23 cellular contexts compared by ENCODE assay signal in the genomic region with DNA sequence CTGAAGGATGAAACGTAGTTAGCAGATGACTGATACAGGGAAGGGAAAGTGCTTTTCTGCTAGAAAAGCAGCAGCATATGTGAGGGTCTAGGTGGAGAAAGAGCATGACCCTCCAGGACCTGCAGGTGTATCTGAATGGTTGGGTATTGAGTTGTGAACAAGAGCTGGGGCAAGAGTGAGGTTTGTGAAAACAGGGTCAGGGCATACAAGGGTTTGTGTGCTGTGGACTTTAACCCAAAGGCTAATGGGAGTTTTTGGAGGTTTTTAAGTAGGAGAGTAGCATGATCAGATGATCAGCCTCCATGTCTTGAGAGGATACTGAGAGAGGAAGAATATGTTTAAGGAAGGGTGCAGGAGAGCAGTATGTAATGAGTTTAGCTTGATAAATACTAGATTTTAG. TPM values are rescaled to one million over a fixed set of nuclear protein-coding genes. Genes with fewer than 3 reads are reported as not detected.
DNase-seq lines count a peak whose midpoint lies in the region; ATAC-seq and TF ChIP-seq lines count a peak whose summit lies in the region.
"Had no signal": no experiment of that assay in that cellular context is flagged by ENCODE, and none has a peak within 500 bp of the region (broad histone marks: within the 10 kb centered on the region; RNA-seq: fewer than 3 reads in every experiment).

No MANE protein-coding gene starts in this region.

- H3K9me3 Mint-ChIP-seq in activated T-cell treated with anti-CD3 and anti-CD28 coated beads, Interleukin-2, amount 50 U/mL, for 72 hours: no peaks in the 10 kb centered on the region
- no peaks in the 10 kb centered on the region for H3K9me3 Mint-ChIP-seq in activated T-cell treated with anti-CD3 and anti-CD28 coated beads, Interleukin-2, amount 50 U/mL, for 4 hours
- H3K9me3 Mint-ChIP-seq in Calu3 (ENCODE audit: low read depth, unreplicated experiment) (no peaks in the 10 kb centered on the region), nephron progenitor cell (no peaks in the 10 kb centered on the region)
- H3K9me3 Mint-ChIP-seq in activated naive CD8-positive, alpha-beta T cell treated with anti-CD3 and anti-CD28 coated beads, Interleukin-2, amount 50 U/mL, for 24 hours: no peaks in the 10 kb centered on the region
- H3K9me3 Mint-ChIP-seq: IgD-negative memory B cell, neural progenitor cell had no signal

- no peaks in the 10 kb centered on the region for H3K9me3 ChIP-seq in hepatocyte (ENCODE audit: low read depth)
- H3K9me3 ChIP-seq: MG63, psoas muscle, SJSA1, vagina had no signal

- no peaks in the 10 kb centered on the region for H3K27me3 Mint-ChIP-seq in activated T-cell treated with anti-CD3 and anti-CD28 coated beads, Interleukin-2, amount 50 U/mL, for 72 hours (ENCODE audit: low read depth)
- H3K27me3 Mint-ChIP-seq in activated T-cell treated with anti-CD3 and anti-CD28 coated beads, Interleukin-2, amount 50 U/mL, for 4 hours (ENCODE audit: low read depth): no peaks in the 10 kb centered on the region
- H3K27me3 Mint-ChIP-seq in Calu3 (ENCODE audit: unreplicated experiment) (no peaks in the 10 kb centered on the region), nephron progenitor cell (ENCODE audit: low read depth, poor library complexity) (peaks cover 3% of the 10 kb centered on the region)
- H3K27me3 Mint-ChIP-seq in activated naive CD8-positive, alpha-beta T cell treated with anti-CD3 and anti-CD28 coated beads, Interleukin-2, amount 50 U/mL, for 24 hours: no peaks in the 10 kb centered on the region
- H3K27me3 Mint-ChIP-seq: IgD-negative memory B cell had no signal

- TF ChIP-seq CTCF in Calu3 (IDR thresholded peaks at IDR 0.05; ENCODE audit: unreplicated experiment) (no peak), nephron progenitor cell (IDR thresholded peaks at IDR 0.05) (no peak), hepatocyte (IDR thresholded peaks at IDR 0.05; ENCODE audit: poor library complexity) (no peak)

- H3K27me3 ChIP-seq in hepatocyte: no peaks in the 10 kb centered on the region
- H3K27me3 ChIP-seq: dorsolateral prefrontal cortex, MG63, neural progenitor cell, SJSA1, vagina had no signal

- ATAC-seq in activated T-cell treated with anti-CD3 and anti-CD28 coated beads, Interleukin-2, amount 50 U/mL, for 72 hours (replicated peaks in 1 of 2): no peak
- no peak for ATAC-seq in activated T-cell treated with anti-CD3 and anti-CD28 coated beads, Interleukin-2, amount 50 U/mL, for 4 hours
- ATAC-seq in activated naive CD8-positive, alpha-beta T cell treated with anti-CD3 and anti-CD28 coated beads, Interleukin-2, amount 50 U/mL, for 24 hours: no peak
- ATAC-seq: HCT116, psoas muscle had no signal

- H3K27ac Mint-ChIP-seq in activated T-cell treated with anti-CD3 and anti-CD28 coated beads, Interleukin-2, amount 50 U/mL, for 72 hours: peak overlapping the region; percentile 7
- H3K27ac Mint-ChIP-seq in Calu3 (ENCODE audit: unreplicated experiment) (peak overlapping the region; percentile 55), nephron progenitor cell (peak overlapping the region; percentile 1)
- H3K27ac Mint-ChIP-seq in activated naive CD8-positive, alpha-beta T cell treated with anti-CD3 and anti-CD28 coated beads, Interleukin-2, amount 50 U/mL, for 24 hours: peak overlapping the region; percentile 8
- H3K27ac Mint-ChIP-seq: IgD-negative memory B cell, neural progenitor cell had no signal

- H3K36me3 Mint-ChIP-seq in activated T-cell treated with anti-CD3 and anti-CD28 coated beads, Interleukin-2, amount 50 U/mL, for 72 hours (ENCODE audit: insufficient read depth in 2 of 2): peaks cover 19 to 29% of the 10 kb centered on the region in 2 donors
- H3K36me3 Mint-ChIP-seq in activated T-cell treated with anti-CD3 and anti-CD28 coated beads, Interleukin-2, amount 50 U/mL, for 4 hours (ENCODE audit: insufficient read depth): peaks cover 31% of the 10 kb centered on the region
- peaks cover 78% of the 10 kb centered on the region for H3K36me3 Mint-ChIP-seq in Calu3 (ENCODE audit: insufficient read depth, unreplicated experiment)
- peaks cover 47% of the 10 kb centered on the region for H3K36me3 Mint-ChIP-seq in activated naive CD8-positive, alpha-beta T cell treated with anti-CD3 and anti-CD28 coated beads, Interleukin-2, amount 50 U/mL, for 24 hours (ENCODE audit: low read depth)
- peaks cover 31% of the 10 kb centered on the region for H3K36me3 Mint-ChIP-seq in nephron progenitor cell (ENCODE audit: low read depth)

- CTCF ChIA-PET in Calu3 (lab: Charles Lee): interaction anchor here (0.5 kb wide), 1 partner anchor 47 kb away, joined by 3 read pairs; no protein-coding TSS in a partner anchor

- H3K4me1 Mint-ChIP-seq in activated T-cell treated with anti-CD3 and anti-CD28 coated beads, Interleukin-2, amount 50 U/mL, for 72 hours (ENCODE audit: low read depth): peaks cover 79% of the 10 kb centered on the region
- peaks cover 79% of the 10 kb centered on the region for H3K4me1 Mint-ChIP-seq in activated T-cell treated with anti-CD3 and anti-CD28 coated beads, Interleukin-2, amount 50 U/mL, for 4 hours (ENCODE audit: low read depth)
- H3K4me1 Mint-ChIP-seq in Calu3 (ENCODE audit: low read depth, unreplicated experiment): peaks cover 57% of the 10 kb centered on the region
- H3K4me1 Mint-ChIP-seq in activated naive CD8-positive, alpha-beta T cell treated with anti-CD3 and anti-CD28 coated beads, Interleukin-2, amount 50 U/mL, for 24 hours: peaks cover 67% of the 10 kb centered on the region
- peaks cover 10% of the 10 kb centered on the region for H3K4me1 Mint-ChIP-seq in nephron progenitor cell
- H3K4me1 Mint-ChIP-seq: neural progenitor cell had no signal

- H3K9me2 ChIP-seq in hepatocyte (replicated peaks; ENCODE audit: insufficient read depth): no peaks in the 10 kb centered on the region

- no peaks in the 10 kb centered on the region for H4K20me1 ChIP-seq in hepatocyte (ENCODE audit: insufficient read depth, poor library complexity, severe bottlenecking)

- no peaks in the 10 kb centered on the region for H3K36me3 ChIP-seq in hepatocyte (replicated peaks; ENCODE audit: insufficient read depth, low read depth)
- H3K36me3 ChIP-seq: neural progenitor cell had no signal

- H3K4me2 ChIP-seq in hepatocyte: no peak overlapping the region
- H3K4me2 ChIP-seq: neural progenitor cell had no signal

- 100% methylated on average over 1 of the region's 1 CpG for WGBS in hepatocyte (ENCODE audit: low lambda C conversion rate, missing lambda C conversion rate)

- intact Hi-C loops in Calu3 (cut with micrococcal nuclease; ENCODE audit: unreplicated experiment): no loop called here

- H3K4me1 ChIP-seq in hepatocyte (ENCODE audit: insufficient read depth): no peaks in the 10 kb centered on the region
- H3K4me1 ChIP-seq: neural progenitor cell, psoas muscle, SJSA1 had no signal

- H3K4me3 Mint-ChIP-seq in activated T-cell treated with anti-CD3 and anti-CD28 coated beads, Interleukin-2, amount 50 U/mL, for 72 hours: no peak overlapping the region
- H3K4me3 Mint-ChIP-seq in activated T-cell treated with anti-CD3 and anti-CD28 coated beads, Interleukin-2, amount 50 U/mL, for 4 hours: no peak overlapping the region
- peak overlapping the region; percentile 4 for H3K4me3 Mint-ChIP-seq in Calu3 (ENCODE audit: low read depth, unreplicated experiment)
- no peak overlapping the region for H3K4me3 Mint-ChIP-seq in activated naive CD8-positive, alpha-beta T cell treated with anti-CD3 and anti-CD28 coated beads, Interleukin-2, amount 50 U/mL, for 24 hours
- H3K4me3 Mint-ChIP-seq in nephron progenitor cell: no peak overlapping the region
- H3K4me3 Mint-ChIP-seq: IgD-negative memory B cell, neural progenitor cell had no signal

- H3K27ac ChIP-seq in hepatocyte: no peak overlapping the region
- H3K27ac ChIP-seq: dorsolateral prefrontal cortex, neural progenitor cell, psoas muscle, SJSA1, vagina had no signal

- peaks cover 6% of the 10 kb centered on the region for H3K79me2 ChIP-seq in hepatocyte

- H3K4me3 ChIP-seq in hepatocyte: no peak overlapping the region
- H3K4me3 ChIP-seq: dorsolateral prefrontal cortex, MG63, neural progenitor cell, psoas muscle, SJSA1, vagina had no signal

- no peak for DNase-seq in activated T-cell treated with anti-CD3 and anti-CD28 coated beads, Interleukin-2, amount 50 U/mL, for 72 hours
- DNase-seq in activated T-cell treated with anti-CD3 and anti-CD28 coated beads, Interleukin-2, amount 50 U/mL, for 4 hours: no peak
- DNase-seq in Calu3 (no peak), nephron progenitor cell (no peak), hepatocyte (ENCODE audit: low spot score) (no peak), erythroblast (lab: John Stamatoyannopoulos, UW) (no peak), NCI-H146 treated with DMSO at 0.1 percent for 48 hours (lab: John Stamatoyannopoulos, UW; ENCODE audit: unreplicated experiment) (no peak)
- DNase-seq in activated naive CD8-positive, alpha-beta T cell treated with anti-CD3 and anti-CD28 coated beads, Interleukin-2, amount 50 U/mL, for 24 hours: no peak
- DNase-seq: activated effector memory CD4-positive, alpha-beta T cell treated with anti-CD3 and anti-CD28 coated beads, Interleukin-2, amount 50 U/mL, for 16 hours; anterior cingulate cortex; C1 segment of cervical spinal cord; dorsolateral prefrontal cortex; head of caudate nucleus; MG63; midbrain; NCI-H146; NCI-H510A treated with DMSO at 0.1 percent for 48 hours; psoas muscle had no signal

- no peak overlapping the region for H2AFZ ChIP-seq in hepatocyte
- H2AFZ ChIP-seq: neural progenitor cell had no signal

- no peak for TF ChIP-seq POLR2A in erythroblast (IDR thresholded peaks at IDR 0.05; ENCODE audit: low read length)

- no TSS peak for BruUV-seq in Calu3 (replicated peaks; lab: Mats Ljungman, UMichigan)

RNA-seq across cellular contexts. Expression of gene CMTM1, which starts 6.1 kb away (rescaled TPM):
- total RNA-seq in activated T-cell treated with anti-CD3 and anti-CD28 coated beads, Interleukin-2, amount 50 U/mL, for 72 hours: 10 to 100 TPM; 10.1 to 14.4 TPM
- total RNA-seq in activated T-cell treated with anti-CD3 and anti-CD28 coated beads, Interleukin-2, amount 50 U/mL, for 4 hours: 1 to 10 TPM; 1.4 to 3.1 (median 2.3) TPM
- total RNA-seq in Calu3 (2022) (48.4 and 72.1 TPM in 2 replicates), hepatocyte (1.4 TPM in 1 of 2 replicates, not detected in the other)
- 1.8 and 2.9 TPM in 2 replicates for polyA plus RNA-seq in hepatocyte
- total RNA-seq: vagina had no signal
- polyA plus RNA-seq: IgD-negative memory B cell had no signal

RNA-seq across cellular contexts. Expression of gene CKLF, which starts 7.7 kb away (rescaled TPM):
- 100 to 1,000 TPM; 163 to 172 TPM for total RNA-seq in activated T-cell treated with anti-CD3 and anti-CD28 coated beads, Interleukin-2, amount 50 U/mL, for 72 hours
- total RNA-seq in activated T-cell treated with anti-CD3 and anti-CD28 coated beads, Interleukin-2, amount 50 U/mL, for 4 hours: 10 to 100 TPM; 52.4 to 63.6 (median 53.2) TPM
- total RNA-seq in Calu3 (2022): 217 and 293 TPM in 2 replicates
- 39.9 and 69.1 TPM in 2 replicates for total RNA-seq in hepatocyte
- 50.7 and 53.5 TPM in 2 replicates for polyA plus RNA-seq in hepatocyte

RNA-seq across cellular contexts. Expression of gene TK2, which starts 10.2 kb away (rescaled TPM):
- 10 to 100 TPM; 16.4 to 16.6 TPM for total RNA-seq in activated T-cell treated with anti-CD3 and anti-CD28 coated beads, Interleukin-2, amount 50 U/mL, for 72 hours
- total RNA-seq in activated T-cell treated with anti-CD3 and anti-CD28 coated beads, Interleukin-2, amount 50 U/mL, for 4 hours: 1 to 10 TPM; 3.6 to 4.6 (median 3.8) TPM
- total RNA-seq in Calu3 (2022) (53.2 and 56.6 TPM in 2 replicates), hepatocyte (14.3 and 15.9 TPM in 2 replicates)
- polyA plus RNA-seq in hepatocyte: 10.1 and 12.5 TPM in 2 replicates

RNA-seq across cellular contexts. Expression of gene CMTM2, which starts 19.2 kb away (rescaled TPM):
- total RNA-seq in activated T-cell treated with anti-CD3 and anti-CD28 coated beads, Interleukin-2, amount 50 U/mL, for 72 hours: 1 to 10 TPM in 1 of 2 donors, under 1 TPM in 1; 0.31 to 1.2 TPM
- total RNA-seq in activated T-cell treated with anti-CD3 and anti-CD28 coated beads, Interleukin-2, amount 50 U/mL, for 4 hours: not detected
- total RNA-seq in Calu3 (2022) (0.92 and 0.95 TPM in 2 replicates), hepatocyte (not detected in 2 replicates)
- polyA plus RNA-seq in hepatocyte: 0.32 and 0.60 TPM in 2 replicates
- total RNA-seq: psoas muscle, SJSA1, vagina had no signal
- polyA plus RNA-seq: IgD-negative memory B cell had no signal

RNA-seq across cellular contexts. Expression of gene CMTM3, which starts 44.4 kb away (rescaled TPM):
- 10 to 100 TPM; 82.4 to 90.6 TPM for total RNA-seq in activated T-cell treated with anti-CD3 and anti-CD28 coated beads, Interleukin-2, amount 50 U/mL, for 72 hours
- 10 to 100 TPM; 49.3 to 53.0 (median 51.4) TPM for total RNA-seq in activated T-cell treated with anti-CD3 and anti-CD28 coated beads, Interleukin-2, amount 50 U/mL, for 4 hours
- total RNA-seq in Calu3 (2022) (18.4 and 33.6 TPM in 2 replicates), hepatocyte (28.3 and 32.5 TPM in 2 replicates)
- 55.1 and 75.1 TPM in 2 replicates for polyA plus RNA-seq in hepatocyte

Comparison
In these comparisons a context has a peak if more than half of its experiments do, and no peak if none do; other contexts are left out.
1. H3K27ac Mint-ChIP-seq: peak in every context shown above with its lines; median percentile 55 in Calu3; 8 in activated naive CD8-positive, alpha-beta T cell treated with anti-CD3 and anti-CD28 coated beads, Interleukin-2, amount 50 U/mL, for 24 hours; 7 in activated T-cell treated with anti-CD3 and anti-CD28 coated beads, Interleukin-2, amount 50 U/mL, for 72 hours; 1 in nephron progenitor cell.